ENCODE assay signal across 8 cellular contexts in genomic region chr6:119138906-119139541, GRCh38.
DNase-seq lines count a peak whose midpoint lies in the region; ATAC-seq and TF ChIP-seq lines count a peak whose summit lies in the region.

No MANE protein-coding gene starts in this region.

- no peaks in the 10 kb centered on the region for H3K9me2 ChIP-seq in SK-N-SH

- no peaks in the 10 kb centered on the region for H3K36me3 Mint-ChIP-seq in nephron progenitor cell (ENCODE audit: low read depth)

- no peaks in the 10 kb centered on the region for H3K27me3 Mint-ChIP-seq in nephron progenitor cell (ENCODE audit: low read depth, poor library complexity)

- POLR2A ChIA-PET in SK-N-SH (lab: Yijun Ruan, JAX): interaction anchor here (0.6 kb wide), 1 partner anchor 1034 kb away, joined by 3 read pairs; no protein-coding TSS in a partner anchor

- H3K27ac ChIP-seq in SK-N-SH (ENCODE audit: low read depth in 2 of 2, low read length in 1 of 2) (peak overlapping the region in 1 of 2 experiments; percentile 39; a peak in 1 of 4 replicates), tibial artery (no peak overlapping the region), esophagus muscularis mucosa (replicated peaks in 1 of 4) (no peak overlapping the region)

- H3K27ac Mint-ChIP-seq in nephron progenitor cell: peak overlapping the region; percentile 58

- H3K4me3 Mint-ChIP-seq in nephron progenitor cell: no peak overlapping the region

- H4K20me1 ChIP-seq in SK-N-SH (ENCODE audit: insufficient read depth): no peaks in the 10 kb centered on the region

- 69% methylated on average over 7 of the region's 7 CpGs for WGBS in SK-N-SH (ENCODE audit: low lambda C conversion rate)
- 81% methylated on average over 7 of the region's 7 CpGs for WGBS in esophagus muscularis mucosa

- H3K27me3 ChIP-seq in SK-N-SH (ENCODE audit: insufficient read depth): no peaks in the 10 kb centered on the region
- no peaks in the 10 kb centered on the region for H3K27me3 ChIP-seq in tibial artery
- H3K27me3 ChIP-seq in esophagus muscularis mucosa: no peaks in the 10 kb centered on the region

- no peak overlapping the region for H3K9ac ChIP-seq in SK-N-SH

- CTCF ChIA-PET in SK-N-SH (lab: Yijun Ruan, JAX): interaction anchor here (4.6 to 5.4 kb wide), 2 partner anchors 9 to 10 kb away, joined by 23 to 26 read pairs; no protein-coding TSS in a partner anchor

- intact Hi-C loops in tibial artery (cut with DNase I; ENCODE audit: low total_unique reads) (no loop called here), esophagus muscularis mucosa (cut with DNase I) (no loop called here)

- no peak overlapping the region for H3K4me3 ChIP-seq in SK-N-SH (ENCODE audit: low read depth in 2 of 2, low read length in 1 of 2)
- H3K4me3 ChIP-seq in tibial artery: no peak overlapping the region
- no peak overlapping the region for H3K4me3 ChIP-seq in esophagus muscularis mucosa

- H3K4me1 Mint-ChIP-seq in nephron progenitor cell: peaks cover 32% of the 10 kb centered on the region

- H3K9me3 ChIP-seq in SK-N-SH (no peaks in the 10 kb centered on the region), tibial artery (no peaks in the 10 kb centered on the region), esophagus muscularis mucosa (no peaks in the 10 kb centered on the region)

- DNase-seq in SK-N-SH (no peak), nephron progenitor cell (no peak), tibial artery (no peak), NCI-H2227 (lab: John Stamatoyannopoulos, UW; ENCODE audit: unreplicated experiment) (no peak), esophagus muscularis mucosa (ENCODE audit: extremely low spot score) (no peak), 8988T (no peak)

- H3K4me1 ChIP-seq in SK-N-SH (ENCODE audit: control insufficient read depth in 1 of 2, insufficient read depth in 2 of 2, low read depth in 1 of 2, low read length in 1 of 2): peaks cover 0 to 12% of the 10 kb centered on the region in 2 experiments; a peak in 2 of 4 replicates
- H3K4me1 ChIP-seq in tibial artery: peaks cover 0 to 22% (median 14%) of the 10 kb centered on the region in 4 donors
- peaks cover 0 to 18% (median 16%) of the 10 kb centered on the region in 4 donors for H3K4me1 ChIP-seq in esophagus muscularis mucosa

- TF ChIP-seq RAD21 in SK-N-SH (IDR thresholded peaks at IDR 0.05; ENCODE audit: low read length): no peak

- H3K36me3 ChIP-seq in SK-N-SH (replicated peaks in 1 of 2; ENCODE audit: control insufficient read depth in 1 of 2, insufficient read depth in 2 of 2, low read length in 1 of 2) (no peaks in the 10 kb centered on the region), tibial artery (no peaks in the 10 kb centered on the region), esophagus muscularis mucosa (no peaks in the 10 kb centered on the region)

- TF ChIP-seq CTCF in SK-N-SH (IDR thresholded peaks at IDR 0.05) (no peak), nephron progenitor cell (IDR thresholded peaks at IDR 0.05) (no peak), tibial artery (IDR thresholded peaks at IDR 0.05) (no peak), esophagus muscularis mucosa (IDR thresholded peaks at IDR 0.05) (no peak)

- H2AFZ ChIP-seq in SK-N-SH (ENCODE audit: low read depth): peak overlapping the region; percentile 78

- ATAC-seq in GM19035 (IDR thresholded peaks at IDR 0.05; ENCODE audit: unreplicated experiment) (peak; percentile 84), HG02759 (IDR thresholded peaks at IDR 0.05; ENCODE audit: unreplicated experiment) (peak; percentile 67)

- H3F3A ChIP-seq in SK-N-SH (replicated peaks; ENCODE audit: insufficient read depth): no peaks in the 10 kb centered on the region

- peaks cover 8% of the 10 kb centered on the region for H3K9me3 Mint-ChIP-seq in nephron progenitor cell

- no peak overlapping the region for H3K4me2 ChIP-seq in SK-N-SH

- no peak for TF ChIP-seq EP300 in SK-N-SH (IDR thresholded peaks at IDR 0.05; ENCODE audit: borderline replicate concordance in 1 of 2, low read depth in 1 of 2, low read length in 1 of 2)
- no peak for TF ChIP-seq EP300 in esophagus muscularis mucosa (IDR thresholded peaks at IDR 0.05)

- H3K79me2 ChIP-seq in SK-N-SH (ENCODE audit: insufficient read depth): no peaks in the 10 kb centered on the region

- TF ChIP-seq POLR2A in esophagus muscularis mucosa (IDR thresholded peaks at IDR 0.05; ENCODE audit: low read depth): no peak

TF ChIP-seq in SK-N-SH, 30 proteins besides CTCF, POLR2A, EP300 and RAD21 (continues in another document):
- TF ChIP-seq YY1 (IDR thresholded peaks at IDR 0.05; ENCODE audit: low read depth): no peak
- no peak for TF ChIP-seq ZBTB33 (IDR thresholded peaks at IDR 0.05; ENCODE audit: borderline replicate concordance, low read depth)
- TF ChIP-seq RXRA (IDR thresholded peaks at IDR 0.05; ENCODE audit: borderline replicate concordance, low read depth): no peak
- no peak for TF ChIP-seq TAF1 (IDR thresholded peaks at IDR 0.05; ENCODE audit: borderline replicate concordance, low read depth, low read length)
- TF ChIP-seq NFIC (IDR thresholded peaks at IDR 0.05; ENCODE audit: borderline replicate concordance): no peak
- no peak for TF ChIP-seq MXI1 (IDR thresholded peaks at IDR 0.05; ENCODE audit: low read depth, low read length)
- no peak for TF ChIP-seq EZH2phosphoT487 (IDR thresholded peaks at IDR 0.05; ENCODE audit: borderline replicate concordance, low read depth)
- no peak for TF ChIP-seq NRF1 (IDR thresholded peaks at IDR 0.05; ENCODE audit: low read depth, low read length)
- no peak for TF ChIP-seq IRF3 (IDR thresholded peaks at IDR 0.05; ENCODE audit: low read depth, low read length)
- TF ChIP-seq SIN3A (IDR thresholded peaks at IDR 0.05; ENCODE audit: borderline replicate concordance, low read depth, low read length): no peak
- TF ChIP-seq CHD2 (IDR thresholded peaks at IDR 0.05; ENCODE audit: low read length, partially characterized antibody): no peak
- no peak for TF ChIP-seq JUND (IDR thresholded peaks at IDR 0.05)
- no peak for TF ChIP-seq RCOR1 (IDR thresholded peaks at IDR 0.05; ENCODE audit: low read length)
- TF ChIP-seq, protein P1, sequence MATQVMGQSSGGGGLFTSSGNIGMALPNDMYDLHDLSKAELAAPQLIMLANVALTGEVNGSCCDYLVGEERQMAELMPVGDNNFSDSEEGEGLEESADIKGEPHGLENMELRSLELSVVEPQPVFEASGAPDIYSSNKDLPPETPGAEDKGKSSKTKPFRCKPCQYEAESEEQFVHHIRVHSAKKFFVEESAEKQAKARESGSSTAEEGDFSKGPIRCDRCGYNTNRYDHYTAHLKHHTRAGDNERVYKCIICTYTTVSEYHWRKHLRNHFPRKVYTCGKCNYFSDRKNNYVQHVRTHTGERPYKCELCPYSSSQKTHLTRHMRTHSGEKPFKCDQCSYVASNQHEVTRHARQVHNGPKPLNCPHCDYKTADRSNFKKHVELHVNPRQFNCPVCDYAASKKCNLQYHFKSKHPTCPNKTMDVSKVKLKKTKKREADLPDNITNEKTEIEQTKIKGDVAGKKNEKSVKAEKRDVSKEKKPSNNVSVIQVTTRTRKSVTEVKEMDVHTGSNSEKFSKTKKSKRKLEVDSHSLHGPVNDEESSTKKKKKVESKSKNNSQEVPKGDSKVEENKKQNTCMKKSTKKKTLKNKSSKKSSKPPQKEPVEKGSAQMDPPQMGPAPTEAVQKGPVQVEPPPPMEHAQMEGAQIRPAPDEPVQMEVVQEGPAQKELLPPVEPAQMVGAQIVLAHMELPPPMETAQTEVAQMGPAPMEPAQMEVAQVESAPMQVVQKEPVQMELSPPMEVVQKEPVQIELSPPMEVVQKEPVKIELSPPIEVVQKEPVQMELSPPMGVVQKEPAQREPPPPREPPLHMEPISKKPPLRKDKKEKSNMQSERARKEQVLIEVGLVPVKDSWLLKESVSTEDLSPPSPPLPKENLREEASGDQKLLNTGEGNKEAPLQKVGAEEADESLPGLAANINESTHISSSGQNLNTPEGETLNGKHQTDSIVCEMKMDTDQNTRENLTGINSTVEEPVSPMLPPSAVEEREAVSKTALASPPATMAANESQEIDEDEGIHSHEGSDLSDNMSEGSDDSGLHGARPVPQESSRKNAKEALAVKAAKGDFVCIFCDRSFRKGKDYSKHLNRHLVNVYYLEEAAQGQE (IDR thresholded peaks at IDR 0.05; ENCODE audit: low read depth, low read length): no peak
- no peak for TF ChIP-seq USF1 (IDR thresholded peaks at IDR 0.05; ENCODE audit: borderline replicate concordance, low read depth)
- no peak for TF ChIP-seq MEF2A (IDR thresholded peaks at IDR 0.05; ENCODE audit: borderline replicate concordance, low read depth)
- TF ChIP-seq TCF12 (IDR thresholded peaks at IDR 0.05): no peak
- no peak for TF ChIP-seq FOXJ3 (CRISPR knock-in tag; IDR thresholded peaks at IDR 0.05)
